In the genomic region with DNA sequence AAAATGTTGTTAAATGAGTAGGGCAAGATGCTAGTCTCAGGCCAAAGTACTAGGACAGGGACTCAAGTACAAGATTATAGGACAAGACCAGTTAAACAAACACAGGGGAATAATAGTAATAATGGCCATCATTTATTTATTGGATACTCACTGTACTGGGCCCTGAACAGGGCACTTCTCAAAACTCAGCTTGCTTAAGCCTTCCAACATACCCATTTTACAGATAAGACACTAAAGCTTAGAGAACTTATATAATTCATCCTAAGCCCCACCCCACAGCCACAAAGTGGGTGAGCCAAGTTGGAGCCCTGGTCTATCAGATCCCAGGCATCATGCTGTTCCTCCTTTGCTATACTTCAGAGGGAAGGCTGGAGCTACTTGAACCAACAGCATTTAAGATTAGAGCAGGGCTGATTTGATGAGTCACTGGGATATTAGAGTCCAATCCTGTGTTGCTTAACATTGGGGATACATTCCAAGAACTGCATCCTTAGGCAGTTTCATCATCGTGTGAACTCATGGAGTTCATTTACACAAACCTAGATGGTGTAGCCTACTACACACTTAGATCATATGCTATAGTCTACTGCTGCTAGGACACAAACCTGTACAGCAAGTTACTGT, we compare ENCODE assay signal across 12 cellular contexts.
A peak's percentile ranks its signal among the peaks of the same experiment; 100 is the strongest.
DNase-seq lines count a peak whose midpoint lies in the region; ATAC-seq, FAIRE-seq and TF ChIP-seq lines count a peak whose summit lies in the region.
"Had no signal": no experiment of that assay in that cellular context is flagged by ENCODE, and none has a peak within 500 bp of the region (broad histone marks: within the 10 kb centered on the region; RNA-seq: fewer than 3 reads in every experiment).

No MANE protein-coding gene starts in this region.

- peak; percentile 56 for FAIRE-seq in A549 (lab: Jason Lieb, UNC)
- FAIRE-seq: GM12878, TTC549 had no signal

- TF ChIP-seq CTCF in A549 (IDR thresholded peaks at IDR 0.05) (no peak), brain microvascular endothelial cell (IDR thresholded peaks at IDR 0.05; ENCODE audit: low read depth, low read length, missing control alignments) (no peak)

- WGBS in A549 (ENCODE audit: missing lambda C conversion rate): 0% methylated on average over 1 of the region's 1 CpG

- H3K4me2 ChIP-seq in A549: peak overlapping the region; percentile 53
- H3K4me2 ChIP-seq: BLaER1 had no signal

- no peak for TF ChIP-seq RAD21 in A549 (conservative IDR thresholded peaks at IDR 0.05 in 1 of 2, IDR thresholded peaks at IDR 0.05 in 1 of 2)

- no peak for TF ChIP-seq POLR2A in A549 (IDR thresholded peaks at IDR 0.05; ENCODE audit: low read length)

- H3K4me1 ChIP-seq in A549: peaks cover 16% of the 10 kb centered on the region

- peak overlapping the region; percentile 59 to 81 for H3K27ac ChIP-seq in A549
- H3K27ac ChIP-seq in brain microvascular endothelial cell: no peak overlapping the region
- H3K27ac ChIP-seq: BLaER1 had no signal

- CTCF ChIA-PET in A549 (lab: Yijun Ruan, JAX): no interaction called here

- H3K4me3 ChIP-seq in A549 (no peak overlapping the region), brain microvascular endothelial cell (ENCODE audit: low read depth, low read length) (no peak overlapping the region)
- H3K4me3 ChIP-seq: BLaER1, GM12878 had no signal

- TF ChIP-seq EP300 in A549 (IDR thresholded peaks at IDR 0.05): no peak

- H3K36me3 ChIP-seq in brain microvascular endothelial cell (replicated peaks): no peaks in the 10 kb centered on the region
- H3K36me3 ChIP-seq: BLaER1 had no signal

- H3K27me3 ChIP-seq in brain microvascular endothelial cell (replicated peaks): no peaks in the 10 kb centered on the region
- H3K27me3 ChIP-seq: BLaER1 had no signal

- in situ Hi-C loops in brain microvascular endothelial cell (cut with HindIII; ENCODE audit: low pct_ligation_motif_present, low sequenced_read_pairs): no loop called here

- POLR2A ChIA-PET in A549 (lab: Yijun Ruan, JAX): no interaction called here

- ATAC-seq in A549: peak; percentile 86 to 87
- ATAC-seq in HG03280 (IDR thresholded peaks at IDR 0.05; ENCODE audit: unreplicated experiment): no peak
- ATAC-seq: GM12878; stimulated activated effector memory CD8-positive, alpha-beta T cell treated with anti-CD3 and anti-CD28 coated beads, Interleukin-12 subunit alpha, Interleukin-12 subunit beta, amount 100 ng/mL, for 72 hours had no signal

- no peaks in the 10 kb centered on the region for H3K9me3 ChIP-seq in A549

- DNase-seq in A549 (ENCODE audit: low read depth in 1 of 2, low spot score in 1 of 2): peak; percentile 31 to 80
- peak; percentile 54 for DNase-seq in HPDE6-E6E7 (ENCODE audit: extremely low spot score)
- DNase-seq in brain microvascular endothelial cell: peak; percentile 94
- peak; percentile 89 for DNase-seq in kidney tubule cell (ENCODE audit: low spot score)
- no peak for DNase-seq in HUDEP-2 (lab: John Stamatoyannopoulos, UW; ENCODE audit: unreplicated experiment in 76 of 76)
- no peak for DNase-seq in NCI-H2107 (lab: John Stamatoyannopoulos, UW)
- no peak for DNase-seq in cortex of kidney (lab: John Stamatoyannopoulos, UW)

TF ChIP-seq in A549, 52 proteins besides CTCF, POLR2A, EP300 and RAD21:
- TF ChIP-seq NPAS2 (CRISPR knock-in tag; IDR thresholded peaks at IDR 0.05; ENCODE audit: borderline replicate concordance): no peak
- no peak for TF ChIP-seq FOXS1 (CRISPR knock-in tag; IDR thresholded peaks at IDR 0.05)
- TF ChIP-seq JUNB (IDR thresholded peaks at IDR 0.05): peak; percentile 62; the same call in 1 of the 2 replicates
- no peak for TF ChIP-seq MYC (IDR thresholded peaks at IDR 0.05; ENCODE audit: borderline replicate concordance, low read length)
- TF ChIP-seq CEBPB (IDR thresholded peaks at IDR 0.05): peak; percentile 78 to 84
- peak; percentile 71 for TF ChIP-seq MAFK (IDR thresholded peaks at IDR 0.05; ENCODE audit: partially characterized antibody)
- no peak for TF ChIP-seq FOSB (CRISPR knock-in tag; IDR thresholded peaks at IDR 0.05)
- TF ChIP-seq, protein P1, sequence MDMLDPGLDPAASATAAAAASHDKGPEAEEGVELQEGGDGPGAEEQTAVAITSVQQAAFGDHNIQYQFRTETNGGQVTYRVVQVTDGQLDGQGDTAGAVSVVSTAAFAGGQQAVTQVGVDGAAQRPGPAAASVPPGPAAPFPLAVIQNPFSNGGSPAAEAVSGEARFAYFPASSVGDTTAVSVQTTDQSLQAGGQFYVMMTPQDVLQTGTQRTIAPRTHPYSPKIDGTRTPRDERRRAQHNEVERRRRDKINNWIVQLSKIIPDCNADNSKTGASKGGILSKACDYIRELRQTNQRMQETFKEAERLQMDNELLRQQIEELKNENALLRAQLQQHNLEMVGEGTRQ (IDR thresholded peaks at IDR 0.05): no peak
- peak; percentile 74; the same call in 1 of the 2 replicates for TF ChIP-seq FOSL2 (IDR thresholded peaks at IDR 0.05)
- TF ChIP-seq FOSL2 (CRISPR knock-in tag; IDR thresholded peaks at IDR 0.05): peak; percentile 85
- TF ChIP-seq HOXB5 (CRISPR knock-in tag; IDR thresholded peaks at IDR 0.05): no peak
- TF ChIP-seq, protein P2, sequence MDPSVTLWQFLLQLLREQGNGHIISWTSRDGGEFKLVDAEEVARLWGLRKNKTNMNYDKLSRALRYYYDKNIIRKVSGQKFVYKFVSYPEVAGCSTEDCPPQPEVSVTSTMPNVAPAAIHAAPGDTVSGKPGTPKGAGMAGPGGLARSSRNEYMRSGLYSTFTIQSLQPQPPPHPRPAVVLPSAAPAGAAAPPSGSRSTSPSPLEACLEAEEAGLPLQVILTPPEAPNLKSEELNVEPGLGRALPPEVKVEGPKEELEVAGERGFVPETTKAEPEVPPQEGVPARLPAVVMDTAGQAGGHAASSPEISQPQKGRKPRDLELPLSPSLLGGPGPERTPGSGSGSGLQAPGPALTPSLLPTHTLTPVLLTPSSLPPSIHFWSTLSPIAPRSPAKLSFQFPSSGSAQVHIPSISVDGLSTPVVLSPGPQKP (IDR thresholded peaks at IDR 0.05; ENCODE audit: low read depth, low read length): no peak
- TF ChIP-seq, protein P3, sequence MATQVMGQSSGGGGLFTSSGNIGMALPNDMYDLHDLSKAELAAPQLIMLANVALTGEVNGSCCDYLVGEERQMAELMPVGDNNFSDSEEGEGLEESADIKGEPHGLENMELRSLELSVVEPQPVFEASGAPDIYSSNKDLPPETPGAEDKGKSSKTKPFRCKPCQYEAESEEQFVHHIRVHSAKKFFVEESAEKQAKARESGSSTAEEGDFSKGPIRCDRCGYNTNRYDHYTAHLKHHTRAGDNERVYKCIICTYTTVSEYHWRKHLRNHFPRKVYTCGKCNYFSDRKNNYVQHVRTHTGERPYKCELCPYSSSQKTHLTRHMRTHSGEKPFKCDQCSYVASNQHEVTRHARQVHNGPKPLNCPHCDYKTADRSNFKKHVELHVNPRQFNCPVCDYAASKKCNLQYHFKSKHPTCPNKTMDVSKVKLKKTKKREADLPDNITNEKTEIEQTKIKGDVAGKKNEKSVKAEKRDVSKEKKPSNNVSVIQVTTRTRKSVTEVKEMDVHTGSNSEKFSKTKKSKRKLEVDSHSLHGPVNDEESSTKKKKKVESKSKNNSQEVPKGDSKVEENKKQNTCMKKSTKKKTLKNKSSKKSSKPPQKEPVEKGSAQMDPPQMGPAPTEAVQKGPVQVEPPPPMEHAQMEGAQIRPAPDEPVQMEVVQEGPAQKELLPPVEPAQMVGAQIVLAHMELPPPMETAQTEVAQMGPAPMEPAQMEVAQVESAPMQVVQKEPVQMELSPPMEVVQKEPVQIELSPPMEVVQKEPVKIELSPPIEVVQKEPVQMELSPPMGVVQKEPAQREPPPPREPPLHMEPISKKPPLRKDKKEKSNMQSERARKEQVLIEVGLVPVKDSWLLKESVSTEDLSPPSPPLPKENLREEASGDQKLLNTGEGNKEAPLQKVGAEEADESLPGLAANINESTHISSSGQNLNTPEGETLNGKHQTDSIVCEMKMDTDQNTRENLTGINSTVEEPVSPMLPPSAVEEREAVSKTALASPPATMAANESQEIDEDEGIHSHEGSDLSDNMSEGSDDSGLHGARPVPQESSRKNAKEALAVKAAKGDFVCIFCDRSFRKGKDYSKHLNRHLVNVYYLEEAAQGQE (IDR thresholded peaks at IDR 0.05): no peak

Comparison
In these comparisons a context has a peak if more than half of its experiments do, and no peak if none do; other contexts are left out.
1. DNase-seq: peak in A549 (2 of 2), HPDE6-E6E7 (single experiment), brain microvascular endothelial cell (single experiment) and kidney tubule cell (single experiment); none in HUDEP-2 (0 of 76), NCI-H2107 (single experiment) and cortex of kidney (single experiment).